Comparison of ENCODE assay signal across 9 cellular contexts in the genomic region with DNA sequence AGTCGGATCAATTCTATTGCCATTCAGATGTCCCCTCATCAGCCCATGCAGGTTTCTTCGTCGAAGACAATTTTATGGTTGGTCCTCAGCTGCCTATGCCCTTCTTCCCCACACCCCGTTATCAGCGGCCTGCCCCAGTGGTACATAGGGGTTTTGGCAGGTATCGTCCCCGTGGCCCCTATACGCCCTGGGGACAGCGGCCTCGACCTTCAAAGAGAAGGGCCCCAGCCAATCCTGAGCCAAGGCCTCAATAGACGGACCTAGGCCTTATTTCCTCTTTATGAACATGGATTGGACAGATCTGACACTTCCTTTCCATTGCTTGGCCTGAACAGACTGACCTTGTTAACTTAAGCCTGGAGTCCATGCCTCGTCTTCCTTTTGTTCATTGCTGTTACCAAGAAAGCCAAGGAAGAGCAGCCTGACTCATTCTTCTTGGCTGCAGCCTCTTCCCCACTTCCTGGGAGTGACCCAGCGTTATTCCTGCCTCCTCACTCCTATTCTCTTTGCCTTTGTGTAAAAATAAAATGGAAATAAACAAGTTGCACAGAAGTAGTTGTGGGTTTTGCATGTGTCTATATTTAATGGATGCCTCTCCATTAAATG.
DNase-seq lines count a peak whose midpoint lies in the region; ATAC-seq and TF ChIP-seq lines count a peak whose summit lies in the region.
"Had no signal": no experiment of that assay in that cellular context is flagged by ENCODE, and none has a peak within 500 bp of the region (broad histone marks: within the 10 kb centered on the region; RNA-seq: fewer than 3 reads in every experiment).

No MANE protein-coding gene starts in this region.

- H3K4me1 Mint-ChIP-seq in stimulated activated memory B cell treated with anti-CD40 and anti-IgM and Interleukin-4, amounts not matched to agents 10 μg/mL and 1 μg/mL and 100 μg/mL, for 72 hours, result peaks cover 18% of the 10 kb centered on the region

- H3K4me3 Mint-ChIP-seq in stimulated activated memory B cell treated with anti-CD40 and anti-IgM and Interleukin-4, amounts not matched to agents 10 μg/mL and 1 μg/mL and 100 μg/mL, for 72 hours, result no peak overlapping the region

- in situ Hi-C loops in brain microvascular endothelial cell (cut with HindIII; ENCODE audit: low pct_ligation_motif_present, low sequenced_read_pairs), result no loop called here

- H3K36me3 Mint-ChIP-seq in stimulated activated memory B cell treated with anti-CD40 and anti-IgM and Interleukin-4, amounts not matched to agents 10 μg/mL and 1 μg/mL and 100 μg/mL, for 72 hours, result peaks cover 76% of the 10 kb centered on the region

- H3K36me3 ChIP-seq in BLaER1 treated with 17β-estradiol and CSF1 and Interleukin-3, amounts not matched to agents 10 nM and 100 nM, result peaks cover 0 to 53% (median 17%) of the 10 kb centered on the region in 11 experiments; a peak in 14 of 22 replicates
- H3K36me3 ChIP-seq in brain microvascular endothelial cell (replicated peaks), result no peaks in the 10 kb centered on the region

- peaks cover 18 to 41% (median 22%) of the 10 kb centered on the region in 11 experiments for H3K9me3 ChIP-seq in BLaER1 treated with 17β-estradiol and CSF1 and Interleukin-3, amounts not matched to agents 10 nM and 100 nM (replicated peaks in 1 of 11)

- no peak for TF ChIP-seq CTCF in brain microvascular endothelial cell (IDR thresholded peaks at IDR 0.05; ENCODE audit: low read depth, low read length, missing control alignments)

- no peak overlapping the region for H3K9ac ChIP-seq in BLaER1 treated with 17β-estradiol and CSF1 and Interleukin-3, amounts not matched to agents 10 nM and 100 nM

- no peaks in the 10 kb centered on the region for H3K27me3 ChIP-seq in BLaER1 treated with 17β-estradiol and CSF1 and Interleukin-3, amounts not matched to agents 10 nM and 100 nM
- no peaks in the 10 kb centered on the region for H3K27me3 ChIP-seq in brain microvascular endothelial cell (replicated peaks)

- H3K27ac ChIP-seq in BLaER1 treated with 17β-estradiol and CSF1 and Interleukin-3, amounts not matched to agents 10 nM and 100 nM, result peak overlapping the region in 3 of 11 experiments; percentile 9 to 51 (median 27); a peak in 5 of 22 replicates
- peak overlapping the region; percentile 56 for H3K27ac ChIP-seq in brain microvascular endothelial cell

- H3K27me3 Mint-ChIP-seq in stimulated activated memory B cell treated with anti-CD40 and anti-IgM and Interleukin-4, amounts not matched to agents 10 μg/mL and 1 μg/mL and 100 μg/mL, for 72 hours, result no peaks in the 10 kb centered on the region

- peaks cover 0 to 25% (median 0%) of the 10 kb centered on the region in 11 experiments; a peak in 2 of 22 replicates for H4K20me1 ChIP-seq in BLaER1 treated with 17β-estradiol and CSF1 and Interleukin-3, amounts not matched to agents 10 nM and 100 nM

- H3K4me2 ChIP-seq in BLaER1 treated with 17β-estradiol and CSF1 and Interleukin-3, amounts not matched to agents 10 nM and 100 nM, result peak overlapping the region in 6 of 11 experiments; percentile 24 to 73 (median 60); a peak in 12 of 22 replicates

- H3K4me3 ChIP-seq in BLaER1 treated with 17β-estradiol and CSF1 and Interleukin-3, amounts not matched to agents 10 nM and 100 nM, result no peak overlapping the region
- no peak overlapping the region for H3K4me3 ChIP-seq in brain microvascular endothelial cell (ENCODE audit: low read depth, low read length)

- DNase-seq in HT1080 (ENCODE audit: low read depth) (peak; percentile 93), brain microvascular endothelial cell (peak; percentile 70), kidney glomerular epithelial cell (lab: John Stamatoyannopoulos, UW) (peak; percentile 30), HT-29 (ENCODE audit: low spot score) (no peak), cerebellar nuclear complex (lab: John Stamatoyannopoulos, UW) (no peak)
- DNase-seq: NCI-H526 had no signal

- H3K27ac Mint-ChIP-seq in stimulated activated memory B cell treated with anti-CD40 and anti-IgM and Interleukin-4, amounts not matched to agents 10 μg/mL and 1 μg/mL and 100 μg/mL, for 72 hours, result no peak overlapping the region

- H3K4me1 ChIP-seq in BLaER1 treated with 17β-estradiol and CSF1 and Interleukin-3, amounts not matched to agents 10 nM and 100 nM, result peaks cover 0 to 37% (median 19%) of the 10 kb centered on the region in 10 experiments; a peak in 16 of 20 replicates

- no peak for ATAC-seq in stimulated activated memory B cell treated with anti-CD40 and anti-IgM and Interleukin-4, amounts not matched to agents 10 μg/mL and 1 μg/mL and 100 μg/mL, for 72 hours
- no peak for ATAC-seq in HG02759 (IDR thresholded peaks at IDR 0.05; ENCODE audit: unreplicated experiment)

- no peaks in the 10 kb centered on the region for H3K9me3 Mint-ChIP-seq in stimulated activated memory B cell treated with anti-CD40 and anti-IgM and Interleukin-4, amounts not matched to agents 10 μg/mL and 1 μg/mL and 100 μg/mL, for 72 hours

Comparison
In these comparisons a context has a peak if more than half of its experiments do, and no peak if none do; other contexts are left out.
1. DNase-seq: peak in HT1080 (single experiment), brain microvascular endothelial cell (single experiment) and kidney glomerular epithelial cell (single experiment); none in HT-29 (single experiment) and cerebellar nuclear complex (0 of 2).